Comparison of ENCODE assay signal across 1 cellular context in the genomic region with DNA sequence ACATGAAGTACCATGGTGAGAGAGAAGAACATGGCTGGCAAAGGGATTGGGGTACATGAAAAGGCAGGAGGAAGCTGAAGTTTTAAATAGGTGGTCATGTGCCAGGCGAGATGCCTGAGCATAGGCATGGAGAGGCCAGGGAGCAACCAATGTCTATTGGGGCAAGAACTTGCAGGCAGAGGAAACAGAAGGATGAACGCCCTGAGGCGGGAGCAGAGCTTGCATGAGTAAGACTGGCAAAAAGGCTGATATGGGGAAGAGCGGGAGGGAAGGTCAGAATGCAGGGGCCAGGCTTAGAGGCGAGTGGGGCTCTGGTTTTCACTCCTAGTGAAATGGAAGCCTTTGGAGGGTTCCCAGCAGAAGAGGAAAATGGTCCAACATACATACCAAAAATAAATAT.
TF ChIP-seq lines count a peak whose summit lies in the region.

No MANE protein-coding gene starts in this region.

TF ChIP-seq in IMR-90, 13 proteins besides CTCF, POLR2A, EP300 and RAD21:
- TF ChIP-seq SMC3 (IDR thresholded peaks at IDR 0.05; ENCODE audit: low read depth, low read length): no peak
- TF ChIP-seq BHLHE40 (IDR thresholded peaks at IDR 0.05; ENCODE audit: low read depth, low read length): no peak
- TF ChIP-seq, protein P1, sequence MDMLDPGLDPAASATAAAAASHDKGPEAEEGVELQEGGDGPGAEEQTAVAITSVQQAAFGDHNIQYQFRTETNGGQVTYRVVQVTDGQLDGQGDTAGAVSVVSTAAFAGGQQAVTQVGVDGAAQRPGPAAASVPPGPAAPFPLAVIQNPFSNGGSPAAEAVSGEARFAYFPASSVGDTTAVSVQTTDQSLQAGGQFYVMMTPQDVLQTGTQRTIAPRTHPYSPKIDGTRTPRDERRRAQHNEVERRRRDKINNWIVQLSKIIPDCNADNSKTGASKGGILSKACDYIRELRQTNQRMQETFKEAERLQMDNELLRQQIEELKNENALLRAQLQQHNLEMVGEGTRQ (IDR thresholded peaks at IDR 0.05; ENCODE audit: low read depth, low read length): no peak
- no peak for TF ChIP-seq MAFK (IDR thresholded peaks at IDR 0.05; ENCODE audit: low read depth, low read length)
- TF ChIP-seq CEBPB (IDR thresholded peaks at IDR 0.05; ENCODE audit: low read depth, low read length): no peak
- TF ChIP-seq, protein P2, sequence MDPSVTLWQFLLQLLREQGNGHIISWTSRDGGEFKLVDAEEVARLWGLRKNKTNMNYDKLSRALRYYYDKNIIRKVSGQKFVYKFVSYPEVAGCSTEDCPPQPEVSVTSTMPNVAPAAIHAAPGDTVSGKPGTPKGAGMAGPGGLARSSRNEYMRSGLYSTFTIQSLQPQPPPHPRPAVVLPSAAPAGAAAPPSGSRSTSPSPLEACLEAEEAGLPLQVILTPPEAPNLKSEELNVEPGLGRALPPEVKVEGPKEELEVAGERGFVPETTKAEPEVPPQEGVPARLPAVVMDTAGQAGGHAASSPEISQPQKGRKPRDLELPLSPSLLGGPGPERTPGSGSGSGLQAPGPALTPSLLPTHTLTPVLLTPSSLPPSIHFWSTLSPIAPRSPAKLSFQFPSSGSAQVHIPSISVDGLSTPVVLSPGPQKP (IDR thresholded peaks at IDR 0.05; ENCODE audit: borderline replicate concordance, low read depth, low read length): no peak
- no peak for TF ChIP-seq CHD1 (IDR thresholded peaks at IDR 0.05; ENCODE audit: low read depth, low read length)
- no peak for TF ChIP-seq NFE2L2 (IDR thresholded peaks at IDR 0.05; ENCODE audit: low read depth, low read length)
- TF ChIP-seq MXI1 (IDR thresholded peaks at IDR 0.05; ENCODE audit: borderline replicate concordance, low read depth, low read length): no peak
- no peak for TF ChIP-seq MAZ (IDR thresholded peaks at IDR 0.05; ENCODE audit: borderline replicate concordance, low read depth, low read length)
- no peak for TF ChIP-seq RCOR1 (IDR thresholded peaks at IDR 0.05; ENCODE audit: insufficient replicate concordance, low read length)
- no peak for TF ChIP-seq FOS (IDR thresholded peaks at IDR 0.05; ENCODE audit: low read depth, low read length)
- no peak for TF ChIP-seq RFX5 (IDR thresholded peaks at IDR 0.05; ENCODE audit: low read depth, low read length)
